9 cellular contexts compared by ENCODE assay signal in the genomic region with DNA sequence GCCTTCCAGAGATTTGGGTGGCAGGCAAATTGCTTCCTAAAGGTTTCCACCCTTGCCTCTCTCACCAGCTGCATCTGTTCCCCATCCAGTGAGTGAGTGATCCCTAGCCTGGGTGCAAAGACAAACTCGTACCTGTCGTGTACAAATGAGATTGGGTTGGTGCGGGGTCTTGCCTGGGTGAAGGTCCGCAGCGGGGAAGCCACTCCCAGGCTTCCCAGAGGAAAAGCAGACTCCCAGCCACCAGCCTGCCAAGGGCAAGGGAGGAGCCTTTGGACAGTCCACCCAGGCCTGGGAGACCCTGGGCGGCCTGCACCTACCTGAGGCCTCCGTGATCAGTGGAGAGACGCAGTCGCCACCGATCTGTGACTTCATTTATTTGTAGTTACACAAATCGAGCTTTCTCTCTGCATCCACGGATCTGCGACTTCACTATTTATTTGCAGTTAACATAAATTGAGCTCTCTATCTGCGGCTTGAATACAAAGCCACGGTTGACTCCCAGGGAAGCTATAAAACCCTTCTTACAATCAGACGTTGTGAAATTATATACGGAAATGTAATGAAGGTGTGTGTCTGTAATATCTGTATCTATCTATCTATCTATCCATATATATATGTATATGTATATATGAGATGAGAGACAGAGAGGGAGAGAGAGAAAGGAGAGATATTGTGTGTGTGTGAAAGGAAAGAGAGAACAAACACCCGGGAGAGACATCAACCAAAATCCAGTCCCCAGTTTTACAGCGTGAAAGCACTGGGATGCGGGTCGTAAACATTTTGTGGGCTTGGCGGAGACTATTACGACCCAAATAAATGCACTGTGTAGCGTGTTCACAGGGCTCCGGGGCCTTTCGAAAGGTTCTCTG. TPM values are rescaled to one million over a fixed set of nuclear protein-coding genes. Genes with fewer than 3 reads are reported as not detected.
DNase-seq lines count a peak whose midpoint lies in the region; ATAC-seq, FAIRE-seq and TF ChIP-seq lines count a peak whose summit lies in the region.
"Had no signal": no experiment of that assay in that cellular context is flagged by ENCODE, and none has a peak within 500 bp of the region (broad histone marks: within the 10 kb centered on the region; RNA-seq: fewer than 3 reads in every experiment).

No MANE protein-coding gene starts in this region.

- H3K36me3 Mint-ChIP-seq in CD8-positive, alpha-beta memory T cell: peaks cover 0 to 2% (median 0%) of the 10 kb centered on the region in 3 donors
- H3K36me3 Mint-ChIP-seq in nephron progenitor cell (ENCODE audit: low read depth): peaks cover 33% of the 10 kb centered on the region

- H3K79me2 ChIP-seq in OCI-LY1 (ENCODE audit: insufficient read depth, low read length): no peaks in the 10 kb centered on the region

- no peak for TF ChIP-seq CTCF in OCI-LY1 (IDR thresholded peaks at IDR 0.05; ENCODE audit: low read length)
- no peak for TF ChIP-seq CTCF in colonic mucosa (IDR thresholded peaks at IDR 0.05)
- TF ChIP-seq CTCF in nephron progenitor cell (IDR thresholded peaks at IDR 0.05): no peak
- TF ChIP-seq CTCF in testis (IDR thresholded peaks at IDR 0.05): no peak

- H3K27me3 Mint-ChIP-seq in CD8-positive, alpha-beta memory T cell: peaks cover 85 to 90% of the 10 kb centered on the region in 2 donors
- H3K27me3 Mint-ChIP-seq in nephron progenitor cell (ENCODE audit: low read depth, poor library complexity): peaks cover 5% of the 10 kb centered on the region

- peaks cover 0 to 10% (median 0%) of the 10 kb centered on the region in 5 donors for H3K9me3 Mint-ChIP-seq in CD8-positive, alpha-beta memory T cell
- H3K9me3 Mint-ChIP-seq in nephron progenitor cell: no peaks in the 10 kb centered on the region

- intact Hi-C loops in colonic mucosa (cut with DNase I): loop anchor here (5.0 kb wide), 1 partner anchor 787 kb away; no protein-coding TSS in a partner anchor
- intact Hi-C loops in testis (cut with DNase I; ENCODE audit: low total_unique reads): loop anchor here (10.0 kb wide), 1 partner anchor 785 kb away; no protein-coding TSS in a partner anchor

- FAIRE-seq in urothelium cell line (lab: Jason Lieb, UNC): no peak

- WGBS in testis, 2 donors: 49 to 60% methylated on average over 19 to 26 of the region's 26 CpGs

- CTCF ChIA-PET in CD8-positive, alpha-beta memory T cell (lab: Charles Lee): interaction anchor here (1.2 to 2.8 kb wide), 9 partner anchors 9 to 1267 kb away, joined by 3 to 14 read pairs (median 5); no protein-coding TSS in a partner anchor

- no peak for ATAC-seq in HG02763 (IDR thresholded peaks at IDR 0.05; ENCODE audit: unreplicated experiment)

- H3K9me3 ChIP-seq in CD8-positive, alpha-beta memory T cell (ENCODE audit: low read length): no peaks in the 10 kb centered on the region
- H3K9me3 ChIP-seq in OCI-LY1 (ENCODE audit: low read length) (no peaks in the 10 kb centered on the region), colonic mucosa (no peaks in the 10 kb centered on the region), testis (no peaks in the 10 kb centered on the region)

- peak overlapping the region; percentile 68 for H2AFZ ChIP-seq in OCI-LY1 (ENCODE audit: low read length)

- H3K27ac ChIP-seq in CD8-positive, alpha-beta memory T cell (ENCODE audit: low read depth, low read length): no peak overlapping the region
- no peak overlapping the region for H3K27ac ChIP-seq in OCI-LY1 (ENCODE audit: low read depth, low read length, poor library complexity, severe bottlenecking)
- peak overlapping the region; percentile 94 for H3K27ac ChIP-seq in colonic mucosa
- H3K27ac ChIP-seq in testis: no peak overlapping the region

- H3K9ac ChIP-seq in OCI-LY1 (ENCODE audit: low read length) (peak overlapping the region; percentile 75; the same call in 1 of the 2 replicates), colonic mucosa (ENCODE audit: low read depth in 2 of 2, low read length in 2 of 2) (peak overlapping the region; percentile 77 to 100)

- peak overlapping the region; percentile 62 to 90 (median 78) for H3K4me3 Mint-ChIP-seq in CD8-positive, alpha-beta memory T cell
- peak overlapping the region; percentile 97 for H3K4me3 Mint-ChIP-seq in nephron progenitor cell

- peaks cover 31 to 55% (median 44%) of the 10 kb centered on the region in 3 donors for H3K4me1 Mint-ChIP-seq in CD8-positive, alpha-beta memory T cell
- H3K4me1 Mint-ChIP-seq in nephron progenitor cell: peaks cover 32% of the 10 kb centered on the region

- peaks cover 81% of the 10 kb centered on the region for H3K27me3 ChIP-seq in CD8-positive, alpha-beta memory T cell (ENCODE audit: insufficient read depth, low read length, poor library complexity, severe bottlenecking)
- H3K27me3 ChIP-seq in OCI-LY1 (ENCODE audit: insufficient read depth, low read length) (no peaks in the 10 kb centered on the region; the same call in 1 of the 2 replicates), colonic mucosa (peaks cover 4% of the 10 kb centered on the region), testis (peaks cover 6% of the 10 kb centered on the region)

- no peaks in the 10 kb centered on the region for H4K20me1 ChIP-seq in OCI-LY1 (ENCODE audit: insufficient read depth, low read length)

- H3K9me2 ChIP-seq in OCI-LY1 (ENCODE audit: low read depth, low read length): no peaks in the 10 kb centered on the region

- TF ChIP-seq POLR2A in testis (IDR thresholded peaks at IDR 0.05): no peak

- DNase-seq in CD8-positive, alpha-beta memory T cell: no peak
- DNase-seq in colonic mucosa (no peak), nephron progenitor cell (peak; percentile 29), NCI-H1092 treated with DMSO at 0.1 percent for 48 hours (lab: John Stamatoyannopoulos, UW) (no peak), testis (no peak), urothelium cell line (ENCODE audit: low spot score) (no peak)
- DNase-seq: NCI-H82 had no signal

- peaks cover 28% of the 10 kb centered on the region for H3K4me1 ChIP-seq in CD8-positive, alpha-beta memory T cell (ENCODE audit: insufficient read depth, low read length)
- H3K4me1 ChIP-seq in OCI-LY1 (ENCODE audit: insufficient read depth, low read length, severe bottlenecking) (peaks cover 13% of the 10 kb centered on the region), colonic mucosa (peaks cover 15% of the 10 kb centered on the region), testis (peaks cover 13% of the 10 kb centered on the region)

- H3F3A ChIP-seq in OCI-LY1 (ENCODE audit: insufficient read depth, low read length): 0 out of 2 replicates have a peak, but pooled peaks cover 8% of the 10 kb centered on the region

- H3K36me3 ChIP-seq in CD8-positive, alpha-beta memory T cell (ENCODE audit: insufficient read depth, low read length): no peaks in the 10 kb centered on the region
- no peaks in the 10 kb centered on the region for H3K36me3 ChIP-seq in OCI-LY1 (ENCODE audit: insufficient read depth, low read length)
- H3K36me3 ChIP-seq in colonic mucosa: no peaks in the 10 kb centered on the region
- no peaks in the 10 kb centered on the region for H3K36me3 ChIP-seq in testis (ENCODE audit: low read depth, missing control alignments)

- peak overlapping the region; percentile 72 for H3K4me3 ChIP-seq in CD8-positive, alpha-beta memory T cell (ENCODE audit: low read length)
- H3K4me3 ChIP-seq in OCI-LY1 (ENCODE audit: low read depth, low read length, poor library complexity, severe bottlenecking) (peak overlapping the region; percentile 70), colonic mucosa (peak overlapping the region; percentile 64), testis (no peak overlapping the region)

- peak overlapping the region; percentile 88 for H3K4me2 ChIP-seq in OCI-LY1 (ENCODE audit: low read length)

- H3K27ac Mint-ChIP-seq in CD8-positive, alpha-beta memory T cell: peak overlapping the region in 2 of 8 donors; percentile 19 to 67
- peak overlapping the region; percentile 99 for H3K27ac Mint-ChIP-seq in nephron progenitor cell

- POLR2A ChIA-PET in CD8-positive, alpha-beta memory T cell (lab: Charles Lee): interaction anchor here (0.5 kb wide), 1 partner anchor 293 kb away, joined by 3 read pairs; no protein-coding TSS in a partner anchor

RNA-seq across cellular contexts. Expression of gene HOXA7, which starts 3.0 kb away (rescaled TPM):
- not detected for total RNA-seq in CD8-positive, alpha-beta memory T cell
- not detected for polyA plus RNA-seq in CD8-positive, alpha-beta memory T cell
- 10 to 100 TPM; 21.9 to 24.4 TPM for total RNA-seq in colonic mucosa
- 1 to 10 TPM; 3.1 to 7.8 TPM for total RNA-seq in testis
- polyA plus RNA-seq in testis (ENCODE audit: insufficient read depth, low read depth, low replicate concordance): 13.1 TPM

RNA-seq across cellular contexts. Expression of gene HOXA9, which starts 5.8 kb away (rescaled TPM):
- total RNA-seq in CD8-positive, alpha-beta memory T cell: not detected
- polyA plus RNA-seq in CD8-positive, alpha-beta memory T cell: not detected
- total RNA-seq in colonic mucosa: 10 to 100 TPM; 19.5 to 22.1 TPM
- under 1 TPM; 0.25 to 0.39 TPM for total RNA-seq in testis
- polyA plus RNA-seq in testis (ENCODE audit: insufficient read depth, low read depth, low replicate concordance): 1.0 TPM

RNA-seq across cellular contexts. Expression of gene HOXA3, which starts 7.1 kb away (rescaled TPM):
- not detected for total RNA-seq in CD8-positive, alpha-beta memory T cell
- not detected for polyA plus RNA-seq in CD8-positive, alpha-beta memory T cell
- 10 to 100 TPM; 13.3 to 14.1 TPM for total RNA-seq in colonic mucosa
- 1 to 10 TPM in 1 of 2 donors, under 1 TPM in 1; 0.93 to 2.4 TPM for total RNA-seq in testis
- 2.8 TPM for polyA plus RNA-seq in testis (ENCODE audit: insufficient read depth, low read depth, low replicate concordance)

RNA-seq across cellular contexts. Expression of gene HOXA6, which starts 11.9 kb away (rescaled TPM):
- total RNA-seq in CD8-positive, alpha-beta memory T cell: not detected
- not detected for polyA plus RNA-seq in CD8-positive, alpha-beta memory T cell
- total RNA-seq in colonic mucosa (10 to 100 TPM; 10.9 to 29.6 TPM), testis (not detected)
- 0.37 TPM for polyA plus RNA-seq in testis (ENCODE audit: insufficient read depth, low read depth, low replicate concordance)

RNA-seq across cellular contexts. Expression of gene HOXA10, which starts 14.6 kb away (rescaled TPM):
- total RNA-seq in CD8-positive, alpha-beta memory T cell: not detected
- polyA plus RNA-seq in CD8-positive, alpha-beta memory T cell: 0.09 TPM
- 10 to 100 TPM; 25.4 to 26.0 TPM for total RNA-seq in colonic mucosa
- total RNA-seq in testis: 1 to 10 TPM in 1 of 2 donors, under 1 TPM in 1; 0.31 to 1.8 TPM
- polyA plus RNA-seq in testis (ENCODE audit: insufficient read depth, low read depth, low replicate concordance): 1.6 TPM

Comparison
In these comparisons a context has a peak if more than half of its experiments do, and no peak if none do; other contexts are left out.
1. H3K4me3 ChIP-seq: peak in CD8-positive, alpha-beta memory T cell (single experiment), OCI-LY1 (single experiment) and colonic mucosa (single experiment); none in testis (0 of 2).
2. RNA of gene HOXA9, which starts 5.8 kb away (total RNA-seq): 19.5 to 22.1 TPM in colonic mucosa; 0.25 to 0.39 TPM in testis and not detected in CD8-positive, alpha-beta memory T cell; every median in the first group is over 10 times any median in the second.
3. RNA of gene HOXA3, which starts 7.1 kb away (total RNA-seq): 13.3 to 14.1 TPM in colonic mucosa; 0.93 to 2.4 TPM in testis and not detected in CD8-positive, alpha-beta memory T cell; every median in the first group is over 4 times any median in the second.